Comparison of ENCODE assay signal across 8 cellular contexts in the genomic region with DNA sequence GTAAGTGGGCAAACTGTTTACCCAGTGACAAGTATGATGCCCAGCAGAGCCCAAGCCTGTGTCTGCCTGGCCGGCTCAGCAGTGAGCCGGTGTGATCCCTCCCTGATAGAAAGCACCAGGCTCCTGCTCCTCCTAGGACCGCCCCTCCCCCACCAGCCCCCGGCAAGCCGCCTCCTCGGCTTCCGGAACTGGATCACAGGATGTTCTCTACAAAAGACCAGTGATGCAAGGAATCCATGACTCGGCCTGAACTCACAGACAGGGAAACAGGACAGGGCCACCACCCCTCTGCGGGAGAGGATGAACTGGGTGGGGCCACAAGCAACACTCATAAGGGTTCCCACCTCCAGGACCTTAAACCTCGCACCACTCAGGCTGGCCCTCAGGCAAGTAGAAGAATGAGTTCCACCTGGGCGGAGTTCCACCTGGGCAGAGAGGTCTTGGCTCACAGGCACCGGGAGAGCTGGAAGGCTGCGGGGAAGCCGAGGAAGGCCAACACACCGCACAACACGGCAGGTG. TPM values are rescaled to one million over a fixed set of nuclear protein-coding genes. Genes with fewer than 3 reads are reported as not detected.
A peak's percentile ranks its signal among the peaks of the same experiment; 100 is the strongest.
DNase-seq lines count a peak whose midpoint lies in the region; ATAC-seq and TF ChIP-seq lines count a peak whose summit lies in the region.

No MANE protein-coding gene starts in this region.

- no peak overlapping the region for H3K4me3 Mint-ChIP-seq in activated T-cell treated with anti-CD3 and anti-CD28 coated beads, Interleukin-2, amount 50 U/mL, for 4 hours

- ATAC-seq in left lung (peak; percentile 86), GM21576 (IDR thresholded peaks at IDR 0.05; ENCODE audit: unreplicated experiment) (no peak), GM18909 (IDR thresholded peaks at IDR 0.05; ENCODE audit: poor library complexity, unreplicated experiment) (no peak)
- no peak for ATAC-seq in activated T-cell treated with anti-CD3 and anti-CD28 coated beads, Interleukin-2, amount 50 U/mL, for 4 hours

- H3K4me1 ChIP-seq in ACC112 (ENCODE audit: control insufficient read depth, insufficient read depth, low read length, unreplicated experiment) (peaks cover 18% of the 10 kb centered on the region), left lung (peaks cover 0 to 7% of the 10 kb centered on the region in 2 donors)

- peak overlapping the region; percentile 68 for H3K4me3 ChIP-seq in ACC112 (ENCODE audit: low read depth, low read length)
- H3K4me3 ChIP-seq in left lung = no peak overlapping the region

- DNase-seq in NCI-H2029 (lab: John Stamatoyannopoulos, UW) (peak; percentile 91), left lung (peak in 1 of 2 donors; percentile 72)
- DNase-seq in activated T-cell treated with anti-CD3 and anti-CD28 coated beads, Interleukin-2, amount 50 U/mL, for 4 hours = no peak
- no peak for DNase-seq in activated naive CD4-positive, alpha-beta T cell treated with anti-CD3 and anti-CD28 coated beads, Interleukin-2, amount 50 U/mL, for 16 hours

- peaks cover 3% of the 10 kb centered on the region for H3K4me1 Mint-ChIP-seq in activated T-cell treated with anti-CD3 and anti-CD28 coated beads, Interleukin-2, amount 50 U/mL, for 4 hours (ENCODE audit: low read depth)

- no peak for TF ChIP-seq CTCF in left lung (IDR thresholded peaks at IDR 0.05)

- peak overlapping the region; percentile 74 for H3K27ac ChIP-seq in ACC112 (ENCODE audit: low read depth, low read length)
- H3K27ac ChIP-seq in cingulate gyrus (ENCODE audit: low read depth, low read length) = peak overlapping the region; percentile 80
- H3K27ac ChIP-seq in left lung = no peak overlapping the region

- peak overlapping the region; percentile 33 for H2AFZ ChIP-seq in ACC112 (ENCODE audit: low read length, unreplicated experiment)

- H3K27me3 Mint-ChIP-seq in activated T-cell treated with anti-CD3 and anti-CD28 coated beads, Interleukin-2, amount 50 U/mL, for 4 hours (ENCODE audit: low read depth) = no peaks in the 10 kb centered on the region

- H3K36me3 ChIP-seq in ACC112 (ENCODE audit: insufficient read depth, low read length) (peaks cover 6% of the 10 kb centered on the region), left lung (no peaks in the 10 kb centered on the region)

- H3K27me3 ChIP-seq in ACC112 (ENCODE audit: insufficient read depth, low read length) (no peaks in the 10 kb centered on the region), left lung (no peaks in the 10 kb centered on the region)

- peaks cover 34% of the 10 kb centered on the region for H3K79me2 ChIP-seq in ACC112 (ENCODE audit: control insufficient read depth, insufficient read depth, low read length, unreplicated experiment)

- H3K36me3 Mint-ChIP-seq in activated T-cell treated with anti-CD3 and anti-CD28 coated beads, Interleukin-2, amount 50 U/mL, for 4 hours (ENCODE audit: insufficient read depth) = no peaks in the 10 kb centered on the region

- peaks cover 0 to 4% of the 10 kb centered on the region in 2 donors for H3K9me3 ChIP-seq in left lung

- no peaks in the 10 kb centered on the region for H3K9me3 Mint-ChIP-seq in activated T-cell treated with anti-CD3 and anti-CD28 coated beads, Interleukin-2, amount 50 U/mL, for 4 hours

- intact Hi-C loops in left lung (cut with DNase I) = no loop called here

RNA-seq across cellular contexts. Expression of gene ACOT7, which starts 7.8 kb away (rescaled TPM):
- total RNA-seq in left lung = 10 to 100 TPM; 28.8 to 30.1 TPM
- total RNA-seq in activated T-cell treated with anti-CD3 and anti-CD28 coated beads, Interleukin-2, amount 50 U/mL, for 4 hours = 100 to 1,000 TPM in 2 of 3 donors, 10 to 100 TPM in 1; 92.8 to 112 (median 101) TPM

RNA-seq across cellular contexts. Expression of gene HES2, which starts 34.0 kb away (rescaled TPM):
- total RNA-seq in left lung = 1 to 10 TPM; 1.6 to 6.6 TPM
- total RNA-seq in activated T-cell treated with anti-CD3 and anti-CD28 coated beads, Interleukin-2, amount 50 U/mL, for 4 hours = not detected

RNA-seq across cellular contexts. Expression of gene ESPN, which starts 38.8 kb away (rescaled TPM):
- 1 to 10 TPM; 1.2 to 3.7 TPM for total RNA-seq in left lung
- under 1 TPM; 0.42 to 0.76 (median 0.60) TPM for total RNA-seq in activated T-cell treated with anti-CD3 and anti-CD28 coated beads, Interleukin-2, amount 50 U/mL, for 4 hours

Comparison
In these comparisons a context has a peak if more than half of its experiments do, and no peak if none do; other contexts are left out.
1. H3K27ac ChIP-seq: peak in ACC112 (single experiment) and cingulate gyrus (single experiment); none in left lung (0 of 2).